In the genomic region with DNA sequence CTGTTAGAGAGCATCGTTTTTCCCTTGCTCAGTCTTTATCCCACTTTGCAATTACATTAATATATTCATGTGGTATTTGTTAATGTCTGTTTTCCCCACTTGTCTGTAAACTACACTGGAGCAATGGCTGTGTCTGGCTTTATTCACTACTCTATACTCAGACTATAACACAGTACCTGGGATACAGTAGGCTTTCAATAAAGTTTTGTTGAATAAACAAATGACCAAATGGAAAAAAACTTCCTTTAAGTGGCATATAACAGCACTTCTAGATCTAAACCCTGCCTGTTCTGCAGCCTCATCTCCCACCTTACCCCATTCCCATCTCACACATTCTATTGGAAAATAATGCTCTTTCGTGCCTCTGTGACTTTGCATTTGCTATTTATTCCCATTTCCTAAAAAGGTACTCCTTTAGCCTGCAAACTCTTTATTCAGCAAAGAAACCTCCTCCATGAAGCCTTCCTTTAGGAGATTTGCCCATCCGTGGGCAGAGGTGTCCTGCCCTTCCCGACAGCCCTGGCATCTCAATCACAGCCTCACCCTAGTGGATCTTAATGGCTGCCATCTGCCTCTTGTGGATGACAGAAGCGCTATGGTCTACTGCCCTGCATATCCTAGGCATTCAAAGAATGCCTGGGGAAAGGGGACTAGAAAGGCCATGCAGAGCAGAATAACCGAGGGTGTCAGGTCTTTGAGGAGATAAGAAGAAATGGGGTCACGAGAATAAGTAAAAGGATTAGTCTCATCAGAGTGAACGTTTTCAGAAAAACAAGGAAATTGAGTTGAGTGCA, we compare ENCODE assay signal across 20 cellular contexts. TPM values are rescaled to one million over a fixed set of nuclear protein-coding genes. Genes with fewer than 3 reads are reported as not detected.
DNase-seq lines count a peak whose midpoint lies in the region; ATAC-seq, FAIRE-seq and TF ChIP-seq lines count a peak whose summit lies in the region.
"Had no signal": no experiment of that assay in that cellular context is flagged by ENCODE, and none has a peak within 500 bp of the region (broad histone marks: within the 10 kb centered on the region; RNA-seq: fewer than 3 reads in every experiment).

No MANE protein-coding gene starts in this region.

- no peak overlapping the region for H3K18ac ChIP-seq in IMR-90 (ENCODE audit: low read depth, low read length)

- H3K4me1 Mint-ChIP-seq in nephron progenitor cell (peaks cover 10% of the 10 kb centered on the region), endothelial cell (ENCODE audit: unreplicated experiment) (peaks cover 6% of the 10 kb centered on the region)

- H3K4me2 ChIP-seq in IMR-90 (ENCODE audit: low read depth, low read length) = no peak overlapping the region

- H2AFZ ChIP-seq in IMR-90 (replicated peaks; ENCODE audit: low read length, poor library complexity) = no peak overlapping the region

- no peak overlapping the region for H3K9ac ChIP-seq in IMR-90 (ENCODE audit: low read depth, low read length)
- H3K9ac ChIP-seq: BLaER1 treated with 17β-estradiol and CSF1 and Interleukin-3, amounts not matched to agents 10 nM and 100 nM had no signal

- H3K9me3 Mint-ChIP-seq in nephron progenitor cell (peaks cover 7% of the 10 kb centered on the region), endothelial cell (ENCODE audit: unreplicated experiment) (no peaks in the 10 kb centered on the region)
- H3K9me3 Mint-ChIP-seq: activated CD8-positive, alpha-beta T cell treated with anti-CD3 and anti-CD28 coated beads for 36 hours; activated T-helper 2 cell treated with anti-CD3 and anti-CD28 coated beads, Interferon-gamma antibody, Interleukin-2, Interleukin-4, amounts not matched to agents 10 μg/mL and 5 μg/mL and 100 μg/mL, durations not matched to agents 14 hours and 24 hours and 36 hours; natural killer cell treated with Interleukin-12 subunit alpha and Interleukin-12 subunit beta and Interleukin-15 and Interleukin-18, amount 100 ng/mL, for 72 hours had no signal

- H3K4me1 ChIP-seq in IMR-90 (ENCODE audit: control insufficient read depth, insufficient read depth, low read length) (no peaks in the 10 kb centered on the region; the same call in 1 of the 2 replicates), vagina (no peaks in the 10 kb centered on the region)

- H4K91ac ChIP-seq in IMR-90 (ENCODE audit: insufficient read depth, low read depth, low read length) = no peak overlapping the region

- in situ Hi-C loops in IMR-90 (cut with MboI; ENCODE audit: low sequenced_read_pairs) = no loop called here

- ATAC-seq in IMR-90 (ENCODE audit: low read depth) = peak; percentile 35; the same call in 1 of the 2 replicates
- ATAC-seq: activated CD8-positive, alpha-beta T cell treated with anti-CD3 and anti-CD28 coated beads for 36 hours; natural killer cell treated with Interleukin-12 subunit alpha and Interleukin-12 subunit beta and Interleukin-15 and Interleukin-18, amount 100 ng/mL, for 72 hours had no signal

- no peaks in the 10 kb centered on the region for H3K27me3 ChIP-seq in IMR-90 (ENCODE audit: control insufficient read depth, insufficient read depth, low read length)
- no peaks in the 10 kb centered on the region for H3K27me3 ChIP-seq in vagina
- H3K27me3 ChIP-seq: BLaER1 treated with 17β-estradiol and CSF1 and Interleukin-3, amounts not matched to agents 10 nM and 100 nM; esophagus muscularis mucosa; MG63 had no signal

- no peak overlapping the region for H2AK9ac ChIP-seq in IMR-90 (replicated peaks; ENCODE audit: low read depth, low read length, poor library complexity)

- 57% methylated on average over 3 of the region's 8 CpGs; no CpG with 5 or more reads in 1 of the 2 experiments for WGBS in IMR-90 (ENCODE audit: extremely low coverage in 2 of 2, insufficient read length in 1 of 2), 2 experiments

- no peaks in the 10 kb centered on the region for H3K9me3 ChIP-seq in IMR-90 (ENCODE audit: control insufficient read depth, insufficient read depth, low read length)
- H3K9me3 ChIP-seq in vagina = no peaks in the 10 kb centered on the region
- H3K9me3 ChIP-seq: esophagus muscularis mucosa, MG63, thoracic aorta had no signal

- H3K14ac ChIP-seq in IMR-90 (replicated peaks; ENCODE audit: low read depth, low read length) = no peak overlapping the region

- DNase-seq in H54 (ENCODE audit: insufficient read length, low spot score) = no peak
- no peak for DNase-seq in IMR-90
- no peak for DNase-seq in epithelial cell of proximal tubule (ENCODE audit: low read depth)
- peak; percentile 26 for DNase-seq in nephron progenitor cell
- no peak for DNase-seq in endothelial cell (ENCODE audit: low spot score)
- DNase-seq in activated gamma-delta T cell treated with Interleukin-2 at 50 U/mL for 16 hours = no peak
- no peak for DNase-seq in vagina (ENCODE audit: extremely low spot score in 2 of 2)
- DNase-seq: activated CD8-positive, alpha-beta T cell treated with anti-CD3 and anti-CD28 coated beads for 36 hours; head of caudate nucleus; MG63; NCI-H187 treated with DMSO at 0.1 percent for 48 hours; NCI-H510A treated with DMSO at 0.1 percent for 48 hours; stimulated activated CD4-positive, alpha-beta T cell treated with anti-CD3 and anti-CD28 coated beads, Interleukin-2, amount 100 ng/mL, for 24 hours had no signal

- H3K27me3 Mint-ChIP-seq in nephron progenitor cell (ENCODE audit: low read depth, poor library complexity) = peaks cover 6% of the 10 kb centered on the region
- H3K27me3 Mint-ChIP-seq in endothelial cell (ENCODE audit: unreplicated experiment) = no peaks in the 10 kb centered on the region
- H3K27me3 Mint-ChIP-seq: activated CD8-positive, alpha-beta T cell treated with anti-CD3 and anti-CD28 coated beads for 36 hours; natural killer cell treated with Interleukin-12 subunit alpha and Interleukin-12 subunit beta and Interleukin-15 and Interleukin-18, amount 100 ng/mL, for 72 hours had no signal

- no peak overlapping the region for H3K56ac ChIP-seq in IMR-90 (ENCODE audit: extremely low read depth, insufficient read depth, low read length)

- H3K4ac ChIP-seq in IMR-90 (ENCODE audit: low read depth, low read length) = no peak overlapping the region

- TF ChIP-seq RAD21 in IMR-90 (IDR thresholded peaks at IDR 0.05; ENCODE audit: low read length) = no peak

- H3K27ac Mint-ChIP-seq in nephron progenitor cell (peak overlapping the region; percentile 84), endothelial cell (ENCODE audit: unreplicated experiment) (no peak overlapping the region)
- H3K27ac Mint-ChIP-seq: activated CD8-positive, alpha-beta T cell treated with anti-CD3 and anti-CD28 coated beads for 36 hours; activated T-helper 2 cell treated with anti-CD3 and anti-CD28 coated beads, Interferon-gamma antibody, Interleukin-2, Interleukin-4, amounts not matched to agents 10 μg/mL and 5 μg/mL and 100 μg/mL, durations not matched to agents 14 hours and 24 hours and 36 hours; natural killer cell treated with Interleukin-12 subunit alpha and Interleukin-12 subunit beta and Interleukin-15 and Interleukin-18, amount 100 ng/mL, for 72 hours had no signal

- H4K5ac ChIP-seq in IMR-90 (ENCODE audit: low read depth, low read length) = no peak overlapping the region

- dilution Hi-C loops in IMR-90 (cut with HindIII; ENCODE audit: low sequenced_read_pairs, unreplicated experiment) = no loop called here

- no peak overlapping the region for H3K23ac ChIP-seq in IMR-90 (ENCODE audit: low read depth, low read length)

- no peaks in the 10 kb centered on the region for H3K79me1 ChIP-seq in IMR-90 (ENCODE audit: low read depth in 1 of 2, low read length in 2 of 2)

- no TSS peak for BruUV-seq in IMR-90 (replicated peaks; lab: Mats Ljungman, UMichigan)

- no peak for TF ChIP-seq CTCF in IMR-90 (conservative IDR thresholded peaks at IDR 0.05; ENCODE audit: low read depth, low read length)
- TF ChIP-seq CTCF in epithelial cell of proximal tubule (conservative IDR thresholded peaks at IDR 0.05; ENCODE audit: low read depth, low read length) = peak; percentile 13
- TF ChIP-seq CTCF in nephron progenitor cell (IDR thresholded peaks at IDR 0.05) = no peak
- no peak for TF ChIP-seq CTCF in endothelial cell (IDR thresholded peaks at IDR 0.05; ENCODE audit: unreplicated experiment)
- no peak for TF ChIP-seq CTCF in vagina (IDR thresholded peaks at IDR 0.05)

- H3K27ac ChIP-seq in IMR-90 (ENCODE audit: insufficient read depth, low read length) = no peak overlapping the region
- no peak overlapping the region for H3K27ac ChIP-seq in vagina
- H3K27ac ChIP-seq: BLaER1 treated with 17β-estradiol and CSF1 and Interleukin-3, amounts not matched to agents 10 nM and 100 nM; esophagus muscularis mucosa; thoracic aorta had no signal

- H3K36me3 ChIP-seq in IMR-90 (ENCODE audit: control insufficient read depth, insufficient read depth, low read length) (no peaks in the 10 kb centered on the region), vagina (no peaks in the 10 kb centered on the region)
- H3K36me3 ChIP-seq: esophagus muscularis mucosa, MG63, thoracic aorta had no signal

- H3K36me3 Mint-ChIP-seq in nephron progenitor cell (ENCODE audit: low read depth) (peaks cover 19% of the 10 kb centered on the region), endothelial cell (ENCODE audit: low read depth, unreplicated experiment) (no peaks in the 10 kb centered on the region)

- H3K4me3 ChIP-seq in IMR-90 (ENCODE audit: insufficient read depth, low read depth, low read length) (no peak overlapping the region), epithelial cell of proximal tubule (ENCODE audit: low read depth, low read length) (no peak overlapping the region), vagina (no peak overlapping the region)
- H3K4me3 ChIP-seq: BLaER1 treated with 17β-estradiol and CSF1 and Interleukin-3, amounts not matched to agents 10 nM and 100 nM; esophagus muscularis mucosa; MG63; thoracic aorta had no signal

- no peaks in the 10 kb centered on the region for H3K9me1 ChIP-seq in IMR-90 (ENCODE audit: insufficient read depth, low read length)

- no peak overlapping the region for H2BK120ac ChIP-seq in IMR-90 (ENCODE audit: low read depth, low read length)

- intact Hi-C loops in IMR-90 (cut with micrococcal nuclease) = no loop called here
- intact Hi-C loops in vagina (cut with DNase I) = no loop called here

- POLR2A ChIA-PET in IMR-90 (lab: Charles Lee; ENCODE audit: unreplicated experiment) = no interaction called here

- CTCF ChIA-PET in IMR-90 (lab: Yijun Ruan, JAX) = no interaction called here

- no peaks in the 10 kb centered on the region for H4K20me1 ChIP-seq in IMR-90 (ENCODE audit: insufficient read depth, low read length)
- H4K20me1 ChIP-seq: BLaER1 treated with 17β-estradiol and CSF1 and Interleukin-3, amounts not matched to agents 10 nM and 100 nM had no signal

- peak; percentile 15 for FAIRE-seq in H54 (lab: Jason Lieb, UNC)
- FAIRE-seq: astrocyte had no signal

- no peak overlapping the region for H2BK15ac ChIP-seq in IMR-90 (ENCODE audit: low read depth, low read length)

- no peak overlapping the region for H2BK5ac ChIP-seq in IMR-90 (ENCODE audit: low read depth, low read length, poor library complexity, severe bottlenecking)

- no peak overlapping the region for H2AK5ac ChIP-seq in IMR-90 (ENCODE audit: low read depth, low read length)

- H3K4me3 Mint-ChIP-seq in nephron progenitor cell = no peak overlapping the region
- no peak overlapping the region for H3K4me3 Mint-ChIP-seq in endothelial cell (ENCODE audit: unreplicated experiment)
- H3K4me3 Mint-ChIP-seq: activated CD8-positive, alpha-beta T cell treated with anti-CD3 and anti-CD28 coated beads for 36 hours; natural killer cell treated with Interleukin-12 subunit alpha and Interleukin-12 subunit beta and Interleukin-15 and Interleukin-18, amount 100 ng/mL, for 72 hours had no signal

- H4K8ac ChIP-seq in IMR-90 (ENCODE audit: low read depth in 2 of 2, low read length in 2 of 2) = no peak overlapping the region

- no peak for TF ChIP-seq POLR2A in H54 (IDR thresholded peaks at IDR 0.05; ENCODE audit: low read depth, low read length)
- TF ChIP-seq POLR2A in IMR-90 (IDR thresholded peaks at IDR 0.05; ENCODE audit: low read depth, low read length) = no peak
- TF ChIP-seq POLR2A in vagina (IDR thresholded peaks at IDR 0.05) = no peak

- no peak overlapping the region for H2BK20ac ChIP-seq in IMR-90 (ENCODE audit: low read depth, low read length)

RNA-seq across cellular contexts. Expression of a gene that starts 57.5 kb away (rescaled TPM):
- total RNA-seq in IMR-90 (2012; rRNA removed) (not detected in 2 replicates), epithelial cell of proximal tubule (27.9 and 63.7 TPM in 2 replicates), endothelial cell (ENCODE audit: unreplicated experiment) (3.4 TPM), vagina (46.9 TPM)
- 0.02 TPM in 1 of 2 replicates, not detected in the other for polyA plus RNA-seq in IMR-90 (2012; rRNA removed)
- polyA plus RNA-seq in IMR-90 (2012; cell fraction: cytosol; rRNA removed) = 0.04 TPM in 1 of 2 replicates, not detected in the other
- 0.23 and 0.36 TPM in 2 replicates for polyA plus RNA-seq in IMR-90 (2012; cell fraction: nucleus; rRNA removed; ENCODE audit: low replicate concordance)
- total RNA-seq: HT1080 had no signal
